12 cellular contexts compared by ENCODE assay signal in genomic region chr16:70574595-70575271, GRCh38. TPM values are rescaled to one million over a fixed set of nuclear protein-coding genes. Genes with fewer than 3 reads are reported as not detected.
A peak's percentile ranks its signal among the peaks of the same experiment; 100 is the strongest.
DNase-seq lines count a peak whose midpoint lies in the region; ATAC-seq and TF ChIP-seq lines count a peak whose summit lies in the region.
"Had no signal": no experiment of that assay in that cellular context is flagged by ENCODE, and none has a peak within 500 bp of the region (broad histone marks: within the 10 kb centered on the region; RNA-seq: fewer than 3 reads in every experiment).

No MANE protein-coding gene starts in this region.

- H3K4me3 ChIP-seq in PC-9 (no peak overlapping the region), esophagus muscularis mucosa (no peak overlapping the region), skeletal muscle tissue (ENCODE audit: low read length in 3 of 3) (no peak overlapping the region)
- H3K4me3 ChIP-seq: hepatocyte had no signal

- DNase-seq in ELR (ENCODE audit: low read depth) (peak; percentile 65), PC-9 (no peak), esophagus muscularis mucosa (ENCODE audit: extremely low spot score) (no peak), NCI-H1105 (lab: John Stamatoyannopoulos, UW) (no peak), COR-L47 (lab: John Stamatoyannopoulos, UW) (no peak)
- no peak for DNase-seq in activated CD4-positive, CD25-positive, alpha-beta regulatory T cell treated with anti-CD3 and anti-CD28 coated beads, Interleukin-2, amount 50 U/mL, for 72 hours
- DNase-seq: cortex of kidney; OCI-M1; stimulated activated CD4-positive, alpha-beta T cell treated with anti-CD3 and anti-CD28 coated beads, Interleukin-15, amount 100 ng/mL, for 24 hours had no signal

- H2AFZ ChIP-seq in PC-9, result no peak overlapping the region
- H2AFZ ChIP-seq: hepatocyte had no signal

- intact Hi-C loops in PC-9 (cut with micrococcal nuclease; ENCODE audit: unreplicated experiment), result no loop called here
- intact Hi-C loops in esophagus muscularis mucosa (cut with DNase I), result loop anchor here (5.0 kb wide), 1 partner anchor 78 kb away; no protein-coding TSS in a partner anchor

- H3K9me3 ChIP-seq in PC-9 (ENCODE audit: insufficient read depth, low read depth) (no peaks in the 10 kb centered on the region), esophagus muscularis mucosa (no peaks in the 10 kb centered on the region), skeletal muscle tissue (ENCODE audit: control insufficient read depth in 3 of 3, low read length in 3 of 3) (no peaks in the 10 kb centered on the region)

- no TSS peak for BruUV-seq in PC-9 (replicated peaks; lab: Mats Ljungman, UMichigan)

- POLR2A ChIA-PET in PC-9 (lab: Charles Lee; ENCODE audit: unreplicated experiment), result no interaction called here

- H3K4me2 ChIP-seq in PC-9, result no peak overlapping the region
- H3K4me2 ChIP-seq: hepatocyte had no signal

- no peak for TF ChIP-seq EP300 in esophagus muscularis mucosa (IDR thresholded peaks at IDR 0.05)

- peaks cover 66% of the 10 kb centered on the region for H3K4me1 ChIP-seq in PC-9 (replicated peaks; ENCODE audit: insufficient read depth)
- peaks cover 50 to 62% (median 59%) of the 10 kb centered on the region in 4 donors for H3K4me1 ChIP-seq in esophagus muscularis mucosa
- H3K4me1 ChIP-seq in skeletal muscle tissue (ENCODE audit: control insufficient read depth in 3 of 3, insufficient read depth in 3 of 3, low read length in 3 of 3), result peaks cover 37 to 53% (median 39%) of the 10 kb centered on the region in 3 donors

- ATAC-seq in GM21529 (IDR thresholded peaks at IDR 0.05; ENCODE audit: unreplicated experiment), result no peak

- peaks cover 21% of the 10 kb centered on the region for H3K79me2 ChIP-seq in PC-9 (ENCODE audit: low read depth)
- H3K79me2 ChIP-seq: hepatocyte had no signal

- no peaks in the 10 kb centered on the region for H3K9me2 ChIP-seq in PC-9 (ENCODE audit: insufficient read depth)

- H3K27me3 ChIP-seq in PC-9 (ENCODE audit: insufficient read depth, low read depth) (no peaks in the 10 kb centered on the region), esophagus muscularis mucosa (no peaks in the 10 kb centered on the region), skeletal muscle tissue (ENCODE audit: control insufficient read depth in 3 of 3, insufficient read depth in 3 of 3, low read length in 3 of 3) (no peaks in the 10 kb centered on the region)
- H3K27me3 ChIP-seq: hepatocyte had no signal

- H3K27ac ChIP-seq in PC-9 (peak overlapping the region; percentile 12; the same call in 1 of the 2 replicates), esophagus muscularis mucosa (replicated peaks in 1 of 4) (peak overlapping the region; percentile 35 to 67 (median 47)), skeletal muscle tissue (ENCODE audit: low read depth, low read length) (peak overlapping the region; percentile 58)

- H4K20me1 ChIP-seq in PC-9 (ENCODE audit: insufficient read depth), result peaks cover 19% of the 10 kb centered on the region

- H3K9ac ChIP-seq in skeletal muscle tissue (ENCODE audit: low read depth in 1 of 3, low read length in 3 of 3), result no peak overlapping the region

- CTCF ChIA-PET in PC-9 (lab: Charles Lee), result no interaction called here

- H3K36me3 ChIP-seq in PC-9 (ENCODE audit: low read depth), result peaks cover 34% of the 10 kb centered on the region
- H3K36me3 ChIP-seq in esophagus muscularis mucosa, result peaks cover 31 to 44% (median 40%) of the 10 kb centered on the region in 4 donors
- H3K36me3 ChIP-seq in skeletal muscle tissue (ENCODE audit: control insufficient read depth in 3 of 3, insufficient read depth in 3 of 3, low read length in 3 of 3), result peaks cover 24 to 30% (median 26%) of the 10 kb centered on the region in 3 donors

- WGBS in esophagus muscularis mucosa, result 86% methylated on average over 8 of the region's 8 CpGs

- TF ChIP-seq CTCF in PC-9 (conservative IDR thresholded peaks at IDR 0.05) (no peak), esophagus muscularis mucosa (IDR thresholded peaks at IDR 0.05) (no peak)

- no peak for TF ChIP-seq POLR2A in esophagus muscularis mucosa (IDR thresholded peaks at IDR 0.05; ENCODE audit: low read depth)

- H3F3A ChIP-seq in PC-9 (ENCODE audit: insufficient read depth, low read depth), result peaks cover 83% of the 10 kb centered on the region

RNA-seq across cellular contexts. Expression of gene SF3B3, which starts 51.1 kb away (rescaled TPM):
- total RNA-seq in PC-9 (2021) (326 and 339 TPM in 2 replicates), esophagus muscularis mucosa (10 to 100 TPM; 51.1 to 90.6 (median 66.2) TPM), skeletal muscle tissue (83.5 TPM)

RNA-seq across cellular contexts. Expression of gene COG4, which starts 51.4 kb away (rescaled TPM):
- total RNA-seq in PC-9 (2021) (54.2 and 61.1 TPM in 2 replicates), esophagus muscularis mucosa (10 to 100 TPM; 30.6 to 40.0 (median 35.8) TPM), skeletal muscle tissue (66.8 TPM)
